ENCODE assay signal across 1 cellular context in genomic region chr5:113489299-113489698, GRCh38.
TF ChIP-seq lines count a peak whose summit lies in the region.

No MANE protein-coding gene starts in this region.

TF ChIP-seq in HEK293, 187 proteins besides CTCF, POLR2A, EP300 and RAD21 (continued from another document and continues in another):
- TF ChIP-seq ZNF518A (tag by site-specific recombination; conservative IDR thresholded peaks at IDR 0.05; ENCODE audit: low read depth): 0 out of 2 replicates have a peak, but pooled peaks have one; percentile 15
- no peak for TF ChIP-seq ZNF423 (tag by site-specific recombination; IDR thresholded peaks at IDR 0.05)
- peak; percentile 96 for TF ChIP-seq ZSCAN30 (tag by site-specific recombination; IDR thresholded peaks at IDR 0.05)
- TF ChIP-seq ZNF10 (tag by site-specific recombination; IDR thresholded peaks at IDR 0.05): no peak
- peak; percentile 29 for TF ChIP-seq ZNF510 (tag by site-specific recombination; IDR thresholded peaks at IDR 0.05; ENCODE audit: insufficient replicate concordance)
- TF ChIP-seq ZNF785 (tag by site-specific recombination; IDR thresholded peaks at IDR 0.05): no peak
- no peak for TF ChIP-seq FEZF1 (tag by site-specific recombination; IDR thresholded peaks at IDR 0.05)
- TF ChIP-seq KLF10 (tag by site-specific recombination; IDR thresholded peaks at IDR 0.05): 0 out of 2 replicates have a peak, but pooled peaks have one; percentile 30
- no peak for TF ChIP-seq PRDM4 (tag by site-specific recombination; IDR thresholded peaks at IDR 0.05)
- peak; percentile 54; the same call in 1 of the 2 replicates for TF ChIP-seq INSM2 (tag by site-specific recombination; IDR thresholded peaks at IDR 0.05)
- no peak for TF ChIP-seq ZNF488 (tag by site-specific recombination; IDR thresholded peaks at IDR 0.05)
- peak; percentile 71; the same call in 1 of the 2 replicates for TF ChIP-seq MZF1 (tag by site-specific recombination; IDR thresholded peaks at IDR 0.05; ENCODE audit: borderline replicate concordance)
- TF ChIP-seq ELK4 (IDR thresholded peaks at IDR 0.05; ENCODE audit: borderline replicate concordance, low read depth, low read length): no peak
- 0 out of 2 replicates have a peak, but pooled peaks have one; percentile 52 for TF ChIP-seq ZBTB21 (tag by site-specific recombination; IDR thresholded peaks at IDR 0.05)
- TF ChIP-seq ZNF184 (tag by site-specific recombination; IDR thresholded peaks at IDR 0.05): peak; percentile 57
- 0 out of 2 replicates have a peak, but pooled peaks have one; percentile 42 for TF ChIP-seq PATZ1 (tag by site-specific recombination; IDR thresholded peaks at IDR 0.05)
- peak; percentile 38; the same call in 1 of the 2 replicates for TF ChIP-seq ZNF398 (tag by site-specific recombination; IDR thresholded peaks at IDR 0.05)
- TF ChIP-seq ZNF639 (tag by site-specific recombination; IDR thresholded peaks at IDR 0.05): peak; percentile 66
- TF ChIP-seq ZNF544 (tag by site-specific recombination; IDR thresholded peaks at IDR 0.05): no peak
- TF ChIP-seq SP7 (tag by site-specific recombination; IDR thresholded peaks at IDR 0.05): peak; percentile 79
- peak; percentile 33 for TF ChIP-seq ZBTB20 (tag by site-specific recombination; IDR thresholded peaks at IDR 0.05)
- TF ChIP-seq ZNF623 (tag by site-specific recombination; IDR thresholded peaks at IDR 0.05): 0 out of 2 replicates have a peak, but pooled peaks have one; percentile 16
- peak; percentile 87 for TF ChIP-seq ZNF600 (tag by site-specific recombination; IDR thresholded peaks at IDR 0.05)
- peak; percentile 88 for TF ChIP-seq ZBTB6 (tag by site-specific recombination; IDR thresholded peaks at IDR 0.05)
- no peak for TF ChIP-seq HOXA7 (CRISPR knock-in tag; IDR thresholded peaks at IDR 0.05; ENCODE audit: borderline replicate concordance)
- TF ChIP-seq ZBTB8A (tag by site-specific recombination; IDR thresholded peaks at IDR 0.05): peak; percentile 12; the same call in 1 of the 2 replicates
- no peak for TF ChIP-seq ZNF311 (tag by site-specific recombination; IDR thresholded peaks at IDR 0.05; ENCODE audit: borderline replicate concordance)
- no peak for TF ChIP-seq ZNF280C (tag by site-specific recombination; IDR thresholded peaks at IDR 0.05)
